In the genomic region with DNA sequence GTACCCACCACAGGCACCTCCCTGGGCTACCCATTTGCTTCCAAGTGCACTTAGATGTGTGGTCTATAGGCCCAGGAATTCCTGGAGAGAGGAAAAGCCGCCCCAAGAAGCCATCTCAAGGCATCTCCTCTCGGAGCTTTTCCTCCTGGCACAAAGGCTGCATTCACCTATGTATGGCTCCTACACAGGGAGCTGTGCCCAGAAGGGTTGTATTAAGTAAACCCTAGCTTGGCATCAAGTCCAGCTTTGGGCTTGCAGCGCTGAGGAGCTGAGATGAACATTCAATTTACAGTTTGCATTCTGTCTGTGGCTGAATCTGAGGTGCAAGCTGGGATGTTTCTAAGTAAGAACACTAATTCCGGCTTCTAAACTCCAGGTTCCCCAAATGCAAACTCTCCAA, we compare ENCODE assay signal across 22 cellular contexts.
"Had no signal": no experiment of that assay in that cellular context is flagged by ENCODE, and none has a peak within 500 bp of the region (broad histone marks: within the 10 kb centered on the region; RNA-seq: fewer than 3 reads in every experiment).

No MANE protein-coding gene starts in this region.

- H3K4me3 ChIP-seq: SJSA1, SK-N-MC had no signal

- H3K27ac ChIP-seq: SJSA1, SK-N-MC had no signal

- H3K27me3 Mint-ChIP-seq: T-cell had no signal

- H3K4me1 ChIP-seq: SJSA1 had no signal

- H3K36me3 ChIP-seq: SJSA1 had no signal

- H3K27me3 ChIP-seq: SJSA1 had no signal

- DNase-seq: IMR-90, Kasumi-1, KG1, NCI-H1048, NCI-H1105, NCI-H1417, NCI-H1436 treated with DMSO at 0.1 percent for 48 hours, NCI-H1694, NCI-H187 treated with DMSO at 0.1 percent for 48 hours, NCI-H2081, NCI-H2107, NCI-H2227 treated with DMSO at 0.1 percent for 48 hours, NCI-H524, NCI-H69, NCI-H774, Right ventricle myocardium superior, RPMI8226, SIG-M5, SW 1271, T-cell had no signal

- H3K27ac Mint-ChIP-seq: T-cell had no signal

- H3K4me3 Mint-ChIP-seq: T-cell had no signal
